ENCODE assay signal across 2 cellular contexts in the genomic region with DNA sequence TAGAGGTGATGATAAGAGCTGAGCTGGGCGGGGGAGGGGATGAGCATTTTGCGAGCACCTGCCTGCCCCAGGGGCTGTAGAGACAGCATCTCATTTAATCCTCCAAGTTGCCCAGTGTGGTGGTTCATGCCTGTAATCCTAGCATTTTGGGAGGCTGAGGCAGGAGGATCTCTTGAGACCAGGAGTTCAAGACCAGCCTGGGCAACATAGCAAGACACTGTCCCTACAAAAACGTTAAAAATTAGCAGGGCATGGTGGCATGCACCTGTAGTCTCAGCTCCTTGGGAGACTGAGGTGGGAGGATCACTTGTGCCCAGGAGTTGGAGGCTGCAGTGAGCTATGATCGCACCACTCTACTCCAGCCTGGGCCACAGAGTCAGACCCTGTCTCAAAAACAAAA. TPM values are rescaled to one million over a fixed set of nuclear protein-coding genes. Genes with fewer than 3 reads are reported as not detected.
"Had no signal": no experiment of that assay in that cellular context is flagged by ENCODE, and none has a peak within 500 bp of the region (broad histone marks: within the 10 kb centered on the region; RNA-seq: fewer than 3 reads in every experiment).

No MANE protein-coding gene starts in this region.

RNA-seq across cellular contexts. Expression of gene KPNA7, which starts 25.0 kb away (rescaled TPM):
- total RNA-seq: G401, GM12878 had no signal

RNA-seq across cellular contexts. Expression of gene MYH16, which starts 39.7 kb away (rescaled TPM):
- total RNA-seq: G401 had no signal
